Comparison of ENCODE assay signal across 28 cellular contexts in genomic region chr7:69778138-69778537, GRCh38.
DNase-seq lines count a peak whose midpoint lies in the region; ATAC-seq and TF ChIP-seq lines count a peak whose summit lies in the region.
"Had no signal": no experiment of that assay in that cellular context is flagged by ENCODE, and none has a peak within 500 bp of the region (broad histone marks: within the 10 kb centered on the region; RNA-seq: fewer than 3 reads in every experiment).

No MANE protein-coding gene starts in this region.

- H3K36me3 Mint-ChIP-seq in activated T-cell treated with anti-CD3 and anti-CD28 coated beads, Interleukin-2, amount 50 U/mL, for 72 hours (ENCODE audit: insufficient read depth in 2 of 2) = no peaks in the 10 kb centered on the region
- H3K36me3 Mint-ChIP-seq: activated naive CD8-positive, alpha-beta T cell had no signal

- H3K27ac ChIP-seq in tibial nerve = no peak overlapping the region
- H3K27ac ChIP-seq: neutrophil, prostate gland, RWPE1, sigmoid colon, SK-N-MC, uterus had no signal

- H3K27me3 Mint-ChIP-seq in activated T-cell treated with anti-CD3 and anti-CD28 coated beads, Interleukin-2, amount 50 U/mL, for 72 hours (ENCODE audit: low read depth) = no peaks in the 10 kb centered on the region
- H3K27me3 Mint-ChIP-seq: activated CD8-positive, alpha-beta T cell treated with anti-CD3 and anti-CD28 coated beads for 36 hours; activated naive CD8-positive, alpha-beta T cell; CD4-positive, alpha-beta T cell; T-helper 17 cell had no signal

- no peaks in the 10 kb centered on the region for H3K27me3 ChIP-seq in tibial nerve
- H3K27me3 ChIP-seq: neutrophil, sigmoid colon, uterus had no signal

- ATAC-seq in GM18499 (IDR thresholded peaks at IDR 0.05; ENCODE audit: insufficient read depth, unreplicated experiment) (peak; percentile 59), GM21447 (IDR thresholded peaks at IDR 0.05; ENCODE audit: unreplicated experiment) (peak; percentile 48), HG02885 (IDR thresholded peaks at IDR 0.05; ENCODE audit: poor library complexity, unreplicated experiment) (peak; percentile 68), HG03520 (IDR thresholded peaks at IDR 0.05; ENCODE audit: unreplicated experiment) (peak; percentile 64)
- ATAC-seq in activated T-cell treated with anti-CD3 and anti-CD28 coated beads, Interleukin-2, amount 50 U/mL, for 72 hours (replicated peaks in 1 of 2) = no peak
- ATAC-seq: activated CD8-positive, alpha-beta T cell treated with anti-CD3 and anti-CD28 coated beads for 36 hours; HCT116; HepG2; left lobe of liver; T-helper 17 cell had no signal

- DNase-seq in glomerular visceral epithelial cell (ENCODE audit: extremely low spot score) (no peak), tibial nerve (ENCODE audit: low spot score in 2 of 2) (no peak), NCI-H510A treated with DMSO at 0.1 percent for 48 hours (lab: John Stamatoyannopoulos, UW) (no peak)
- no peak for DNase-seq in activated T-cell treated with anti-CD3 and anti-CD28 coated beads, Interleukin-2, amount 50 U/mL, for 72 hours
- DNase-seq: activated CD8-positive, alpha-beta T cell treated with anti-CD3 and anti-CD28 coated beads for 36 hours; AML-193; anterior cingulate cortex; CD4-positive, alpha-beta T cell; EL; Karpas-422; mesenchymal stem cell; NCI-H146; sigmoid colon; stimulated activated naive CD4-positive, alpha-beta T cell treated with Interleukin-2 at 50 U/mL for 16 hours; T-helper 17 cell; uterus had no signal

- peaks cover 0 to 44% (median 13%) of the 10 kb centered on the region in 4 donors for H3K4me1 ChIP-seq in tibial nerve
- H3K4me1 ChIP-seq: prostate gland, uterus had no signal

- TF ChIP-seq CTCF in tibial nerve (IDR thresholded peaks at IDR 0.05) = no peak

- no peak overlapping the region for H3K4me3 Mint-ChIP-seq in activated T-cell treated with anti-CD3 and anti-CD28 coated beads, Interleukin-2, amount 50 U/mL, for 72 hours
- H3K4me3 Mint-ChIP-seq: activated CD8-positive, alpha-beta T cell treated with anti-CD3 and anti-CD28 coated beads for 36 hours; activated naive CD8-positive, alpha-beta T cell; CD4-positive, alpha-beta T cell; T-helper 17 cell had no signal

- TF ChIP-seq EP300 in tibial nerve (IDR thresholded peaks at IDR 0.05) = no peak

- no peaks in the 10 kb centered on the region for H3K9me3 ChIP-seq in tibial nerve
- H3K9me3 ChIP-seq: neutrophil, prostate gland, sigmoid colon, uterus had no signal

- H3K4me1 Mint-ChIP-seq in activated T-cell treated with anti-CD3 and anti-CD28 coated beads, Interleukin-2, amount 50 U/mL, for 72 hours (ENCODE audit: low read depth) = no peaks in the 10 kb centered on the region
- H3K4me1 Mint-ChIP-seq: T-helper 17 cell had no signal

- H3K4me3 ChIP-seq in tibial nerve = no peak overlapping the region
- H3K4me3 ChIP-seq: prostate gland, sigmoid colon, SK-N-MC, uterus had no signal

- no peak overlapping the region for H3K27ac Mint-ChIP-seq in activated T-cell treated with anti-CD3 and anti-CD28 coated beads, Interleukin-2, amount 50 U/mL, for 72 hours
- H3K27ac Mint-ChIP-seq: activated CD8-positive, alpha-beta T cell treated with anti-CD3 and anti-CD28 coated beads for 36 hours; activated naive CD8-positive, alpha-beta T cell; CD4-positive, alpha-beta T cell; T-helper 17 cell had no signal

- H3K36me3 ChIP-seq in tibial nerve = no peaks in the 10 kb centered on the region
- H3K36me3 ChIP-seq: neutrophil, prostate gland, sigmoid colon, uterus had no signal

- no peaks in the 10 kb centered on the region for H3K9me3 Mint-ChIP-seq in activated T-cell treated with anti-CD3 and anti-CD28 coated beads, Interleukin-2, amount 50 U/mL, for 72 hours
- H3K9me3 Mint-ChIP-seq: activated CD8-positive, alpha-beta T cell treated with anti-CD3 and anti-CD28 coated beads for 36 hours; CD4-positive, alpha-beta T cell had no signal

- no peak for TF ChIP-seq POLR2A in tibial nerve (IDR thresholded peaks at IDR 0.05)

Comparison
In these comparisons a context has a peak if more than half of its experiments do, and no peak if none do; other contexts are left out.
1. ATAC-seq: peak in GM18499 (single experiment), GM21447 (single experiment), HG02885 (single experiment) and HG03520 (single experiment); none in activated T-cell treated with anti-CD3 and anti-CD28 coated beads, Interleukin-2, amount 50 U/mL, for 72 hours (0 of 2).